ENCODE assay signal across 17 cellular contexts in the genomic region with DNA sequence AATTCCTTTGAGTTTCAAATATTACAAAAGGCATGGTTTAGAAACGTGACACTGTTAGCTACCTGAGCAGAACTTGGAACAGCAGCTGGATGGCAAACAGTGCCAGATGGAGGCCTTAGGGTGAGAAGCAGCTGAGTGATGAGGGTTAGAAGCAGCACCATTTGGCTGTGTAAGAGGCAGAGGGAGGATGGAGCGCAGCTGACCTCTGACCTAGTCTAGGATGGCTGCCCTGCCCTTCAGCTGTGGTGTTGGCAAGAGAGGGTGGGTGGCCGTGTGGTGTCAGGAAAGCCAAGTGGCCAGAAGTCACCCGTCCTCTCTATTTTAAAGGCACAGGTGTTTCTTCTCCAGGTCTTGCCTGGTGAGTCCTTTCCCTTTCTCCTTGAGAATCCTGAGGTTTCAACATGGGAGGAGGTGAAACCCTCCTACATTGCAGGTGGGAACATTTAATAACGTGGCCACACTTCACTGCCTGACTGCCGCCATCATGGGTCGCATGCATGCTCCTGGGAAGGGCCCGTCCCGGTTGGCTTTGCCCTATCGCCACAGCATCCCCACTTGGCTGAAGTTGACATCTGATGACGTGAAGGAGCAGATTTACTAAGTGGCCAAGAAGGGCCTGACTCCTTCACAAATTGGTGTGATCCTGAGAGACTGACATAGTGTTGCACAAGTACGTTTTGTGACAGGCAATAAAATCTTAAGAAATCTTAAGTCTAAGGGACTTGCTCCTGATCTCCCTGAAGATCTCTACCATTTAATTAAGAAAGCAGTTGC. TPM values are rescaled to one million over a fixed set of nuclear protein-coding genes. Genes with fewer than 3 reads are reported as not detected.
A peak's percentile ranks its signal among the peaks of the same experiment; 100 is the strongest.
DNase-seq lines count a peak whose midpoint lies in the region; TF ChIP-seq lines count a peak whose summit lies in the region.
"Had no signal": no experiment of that assay in that cellular context is flagged by ENCODE, and none has a peak within 500 bp of the region (broad histone marks: within the 10 kb centered on the region; RNA-seq: fewer than 3 reads in every experiment).

No MANE protein-coding gene starts in this region.

- H3K27me3 ChIP-seq in adipocyte (replicated peaks; ENCODE audit: control insufficient read depth, insufficient read depth, low read length) (no peaks in the 10 kb centered on the region), hepatocyte (no peaks in the 10 kb centered on the region), suprapubic skin (no peaks in the 10 kb centered on the region), left ventricle myocardium inferior (ENCODE audit: low read depth) (no peaks in the 10 kb centered on the region)
- H3K27me3 ChIP-seq: BLaER1 treated with 17β-estradiol and CSF1 and Interleukin-3, amounts not matched to agents 10 nM and 100 nM had no signal

- no peak overlapping the region for H3K4me2 ChIP-seq in hepatocyte

- peak overlapping the region; percentile 9 for H3K9ac ChIP-seq in adipocyte (ENCODE audit: low read length)
- H3K9ac ChIP-seq: BLaER1 treated with 17β-estradiol and CSF1 and Interleukin-3, amounts not matched to agents 10 nM and 100 nM had no signal

- H3K27ac ChIP-seq in hepatocyte = peak overlapping the region; percentile 5
- H3K27ac ChIP-seq in suprapubic skin = peak overlapping the region; percentile 92
- no peak overlapping the region for H3K27ac ChIP-seq in left ventricle myocardium inferior (replicated peaks)
- H3K27ac ChIP-seq: BLaER1 treated with 17β-estradiol and CSF1 and Interleukin-3, amounts not matched to agents 10 nM and 100 nM; psoas muscle; SK-N-MC had no signal

- CTCF ChIA-PET in GM10248 (lab: Yijun Ruan, JAX) = interaction anchor here (0.7 to 3.1 kb wide), 4 partner anchors 13 to 23 kb away, joined by 3 to 19 read pairs (median 8); no protein-coding TSS in a partner anchor

- TF ChIP-seq POLR2A in suprapubic skin (IDR thresholded peaks at IDR 0.05) = no peak

- H3K9me3 ChIP-seq in adipocyte (ENCODE audit: control insufficient read depth, low read length) (no peaks in the 10 kb centered on the region), hepatocyte (ENCODE audit: low read depth) (no peaks in the 10 kb centered on the region), suprapubic skin (no peaks in the 10 kb centered on the region), left ventricle myocardium inferior (replicated peaks) (peaks cover 12% of the 10 kb centered on the region)
- H3K9me3 ChIP-seq: psoas muscle had no signal

- H3K4me3 ChIP-seq in adipocyte (ENCODE audit: low read length) = no peak overlapping the region
- H3K4me3 ChIP-seq in hepatocyte = no peak overlapping the region
- H3K4me3 ChIP-seq in suprapubic skin = no peak overlapping the region
- H3K4me3 ChIP-seq in left ventricle myocardium inferior = no peak overlapping the region
- H3K4me3 ChIP-seq: BLaER1 treated with 17β-estradiol and CSF1 and Interleukin-3, amounts not matched to agents 10 nM and 100 nM; psoas muscle; SK-N-MC had no signal

- TF ChIP-seq CTCF in hepatocyte (IDR thresholded peaks at IDR 0.05; ENCODE audit: poor library complexity) (no peak), suprapubic skin (IDR thresholded peaks at IDR 0.05) (no peak), left ventricle myocardium inferior (IDR thresholded peaks at IDR 0.05; ENCODE audit: borderline replicate concordance) (no peak), GM10248 (IDR thresholded peaks at IDR 0.05; ENCODE audit: control extremely low read depth, extremely low read depth, low read depth, missing control alignments) (no peak)

- WGBS in hepatocyte (ENCODE audit: low lambda C conversion rate, missing lambda C conversion rate) = 89% methylated on average over 12 of the region's 12 CpGs
- 54% methylated on average over 12 of the region's 12 CpGs for WGBS in suprapubic skin

- no peaks in the 10 kb centered on the region for H3K79me2 ChIP-seq in hepatocyte

- H4K20me1 ChIP-seq in hepatocyte (ENCODE audit: insufficient read depth, poor library complexity, severe bottlenecking) = no peaks in the 10 kb centered on the region
- H4K20me1 ChIP-seq: BLaER1 treated with 17β-estradiol and CSF1 and Interleukin-3, amounts not matched to agents 10 nM and 100 nM had no signal

- no peak overlapping the region for H2AFZ ChIP-seq in hepatocyte

- no peak for TF ChIP-seq EP300 in suprapubic skin (IDR thresholded peaks at IDR 0.05)

- H3K4me1 ChIP-seq in adipocyte (ENCODE audit: control insufficient read depth, insufficient read depth, low read length) (peaks cover 46% of the 10 kb centered on the region), hepatocyte (ENCODE audit: insufficient read depth) (peaks cover 4% of the 10 kb centered on the region), suprapubic skin (peaks cover 37% of the 10 kb centered on the region), left ventricle myocardium inferior (peaks cover 16% of the 10 kb centered on the region)

- intact Hi-C loops in left ventricle myocardium inferior (cut with micrococcal nuclease) = no loop called here

- no peaks in the 10 kb centered on the region for H3K9me2 ChIP-seq in hepatocyte (replicated peaks; ENCODE audit: insufficient read depth)

- DNase-seq in NCI-H2171 treated with DMSO at 0.1 percent for 48 hours (lab: John Stamatoyannopoulos, UW) (peak; percentile 92), adipocyte (ENCODE audit: low read depth) (no peak), hepatocyte (ENCODE audit: low spot score) (no peak), suprapubic skin (ENCODE audit: low spot score in 2 of 2) (peak in 1 of 2 donors; percentile 79), left ventricle myocardium inferior (no peak), GM10248 (ENCODE audit: extremely low spot score) (no peak), NCI-H446 treated with DMSO at 0.1 percent for 48 hours (lab: John Stamatoyannopoulos, UW) (no peak)
- DNase-seq: activated CD4-positive, alpha-beta T cell treated with anti-CD3 and anti-CD28 coated beads, Interleukin-2, amount 50 U/mL, for 48 hours; activated T-cell treated with anti-CD3 and anti-CD28 coated beads, Interleukin-2, amount 50 U/mL, for 24 hours; caudate nucleus; DMS153; effector CD4-positive, alpha-beta T cell; naive B cell; NCI-H2081 had no signal

- H3K36me3 ChIP-seq in adipocyte (ENCODE audit: control insufficient read depth, insufficient read depth, low read length, severe bottlenecking) (no peaks in the 10 kb centered on the region), hepatocyte (replicated peaks; ENCODE audit: insufficient read depth, low read depth) (no peaks in the 10 kb centered on the region), suprapubic skin (no peaks in the 10 kb centered on the region), left ventricle myocardium inferior (no peaks in the 10 kb centered on the region)
- H3K36me3 ChIP-seq: BLaER1 treated with 17β-estradiol and CSF1 and Interleukin-3, amounts not matched to agents 10 nM and 100 nM had no signal

- POLR2A ChIA-PET in GM10248 (lab: Yijun Ruan, JAX) = no interaction called here

RNA-seq across cellular contexts. Expression of gene BCL2L10, which starts 17.6 kb away (rescaled TPM):
- total RNA-seq in hepatocyte (0.24 and 0.60 TPM in 2 replicates), suprapubic skin (10 to 100 TPM in 3 of 4 donors, 1 to 10 TPM in 1; 9.3 to 18.1 (median 15.1) TPM), left ventricle myocardium inferior (not detected)
- polyA plus RNA-seq in hepatocyte = 0.24 and 0.80 TPM in 2 replicates
- total RNA-seq: psoas muscle had no signal
